Comparison of ENCODE assay signal across 18 cellular contexts in genomic region chr7:150949971-150950491, GRCh38. TPM values are rescaled to one million over a fixed set of nuclear protein-coding genes. Genes with fewer than 3 reads are reported as not detected.
DNase-seq lines count a peak whose midpoint lies in the region; FAIRE-seq and TF ChIP-seq lines count a peak whose summit lies in the region.
"Had no signal": no experiment of that assay in that cellular context is flagged by ENCODE, and none has a peak within 500 bp of the region (broad histone marks: within the 10 kb centered on the region; RNA-seq: fewer than 3 reads in every experiment).

No MANE protein-coding gene starts in this region.

- intact Hi-C loops in posterior cingulate gyrus (cut with DNase I), result loop anchor here (10.0 kb wide), 1 partner anchor 45 kb away; no protein-coding TSS in a partner anchor

- no peak overlapping the region for H2BK12ac ChIP-seq in H9 (ENCODE audit: insufficient read length, low read depth, low read length)

- H3K56ac ChIP-seq in H9 (ENCODE audit: insufficient read length, low read depth, low read length), result no peak overlapping the region

- H4K91ac ChIP-seq in H9 (ENCODE audit: insufficient read length, low read depth, low read length), result no peak overlapping the region

- no peak overlapping the region for H2BK20ac ChIP-seq in H9 (ENCODE audit: low read depth, low read length, poor library complexity, severe bottlenecking)

- no peaks in the 10 kb centered on the region for H4K20me1 ChIP-seq in H9 (ENCODE audit: control insufficient read depth, insufficient read depth, insufficient read length)

- no peaks in the 10 kb centered on the region for H3K9me3 ChIP-seq in H9 (ENCODE audit: control insufficient read depth, low read depth, low read length)
- H3K9me3 ChIP-seq: A549, vagina had no signal

- H3K4me3 Mint-ChIP-seq in H9 (no peak overlapping the region), glutamatergic neuron (ENCODE audit: unreplicated experiment) (no peak overlapping the region), HFFc6 (no peak overlapping the region)
- H3K4me3 Mint-ChIP-seq: activated CD4-positive, alpha-beta T cell treated with anti-CD3 and anti-CD28 coated beads, Interleukin-2, amount 10 ng/mL, durations not matched to agents 24 days and 14 days had no signal

- H2AFZ ChIP-seq in H9 (ENCODE audit: low read length), result no peak overlapping the region
- H2AFZ ChIP-seq: neural progenitor cell had no signal

- H3K27ac Mint-ChIP-seq in H9 (no peak overlapping the region), glutamatergic neuron (ENCODE audit: unreplicated experiment) (no peak overlapping the region), HFFc6 (no peak overlapping the region)
- H3K27ac Mint-ChIP-seq: activated CD4-positive, alpha-beta T cell treated with anti-CD3 and anti-CD28 coated beads, Interleukin-2, amount 10 ng/mL, durations not matched to agents 24 days and 14 days had no signal

- no peak overlapping the region for H3K23ac ChIP-seq in H9 (ENCODE audit: insufficient read length, low read depth, low read length)

- H3K4me1 Mint-ChIP-seq in H9, result peaks cover 31 to 41% of the 10 kb centered on the region in 2 experiments
- peaks cover 10% of the 10 kb centered on the region for H3K4me1 Mint-ChIP-seq in glutamatergic neuron (ENCODE audit: low read depth, unreplicated experiment)
- H3K4me1 Mint-ChIP-seq in HFFc6 (ENCODE audit: low read depth), result peaks cover 6% of the 10 kb centered on the region
- H3K4me1 Mint-ChIP-seq: activated CD4-positive, alpha-beta T cell treated with anti-CD3 and anti-CD28 coated beads, Interleukin-2, amount 10 ng/mL, durations not matched to agents 24 days and 14 days had no signal

- no peak overlapping the region for H3K27ac ChIP-seq in H9 (ENCODE audit: insufficient read length, low read depth, low read length)
- H3K27ac ChIP-seq: A549, neural progenitor cell, vagina had no signal

- H3K27me3 Mint-ChIP-seq in H9 (ENCODE audit: low read depth) (peaks cover 3% of the 10 kb centered on the region), glutamatergic neuron (ENCODE audit: unreplicated experiment) (peaks cover 3% of the 10 kb centered on the region), HFFc6 (ENCODE audit: insufficient read depth) (peaks cover 29% of the 10 kb centered on the region)

- no CpG with 5 or more reads among the region's 16 CpGs for WGBS in H9 (ENCODE audit: extremely low coverage, insufficient read length, low lambda C conversion rate)

- H3K4me2 ChIP-seq in H9 (ENCODE audit: insufficient read depth, insufficient read length, low read length), result no peak overlapping the region
- H3K4me2 ChIP-seq: A549, neural progenitor cell had no signal

- no peak overlapping the region for H3T11ph ChIP-seq in H9 (ENCODE audit: low read length)

- no peak for TF ChIP-seq CTCF in H9 (conservative IDR thresholded peaks at IDR 0.05)
- TF ChIP-seq CTCF in glutamatergic neuron (IDR thresholded peaks at IDR 0.05; ENCODE audit: partially characterized antibody, unreplicated experiment), result no peak
- TF ChIP-seq CTCF in HFFc6 (IDR thresholded peaks at IDR 0.05), result no peak

- H3K9ac ChIP-seq in H9 (ENCODE audit: extremely low read depth, insufficient read length, low read length), result no peak overlapping the region
- H3K9ac ChIP-seq: neural progenitor cell had no signal

- no peak overlapping the region for H2AK5ac ChIP-seq in H9 (ENCODE audit: insufficient read length, low read length)

- H3K14ac ChIP-seq in H9 (ENCODE audit: insufficient read depth, low read length), result no peak overlapping the region

- no peaks in the 10 kb centered on the region; a peak in 1 of 5 replicates for H3K9me3 Mint-ChIP-seq in H9
- H3K9me3 Mint-ChIP-seq in glutamatergic neuron (ENCODE audit: unreplicated experiment), result peaks cover 7% of the 10 kb centered on the region
- no peaks in the 10 kb centered on the region for H3K9me3 Mint-ChIP-seq in HFFc6
- H3K9me3 Mint-ChIP-seq: activated CD4-positive, alpha-beta T cell treated with anti-CD3 and anti-CD28 coated beads, Interleukin-2, amount 10 ng/mL, durations not matched to agents 24 days and 14 days; neural progenitor cell had no signal

- no peak overlapping the region for H3K18ac ChIP-seq in H9 (ENCODE audit: insufficient read length, low read depth, low read length)

- no peaks in the 10 kb centered on the region for H3K23me2 ChIP-seq in H9 (ENCODE audit: insufficient read length, low read depth, low read length, poor library complexity, severe bottlenecking)

- H3K36me3 Mint-ChIP-seq in H9 (ENCODE audit: insufficient read depth in 1 of 3, low read depth in 3 of 3) (peaks cover 0 to 12% (median 0%) of the 10 kb centered on the region in 3 experiments; a peak in 3 of 7 replicates), glutamatergic neuron (ENCODE audit: unreplicated experiment) (no peaks in the 10 kb centered on the region), HFFc6 (ENCODE audit: low read depth) (no peaks in the 10 kb centered on the region)
- H3K36me3 Mint-ChIP-seq: neural progenitor cell had no signal

- no peak overlapping the region for H3K4ac ChIP-seq in H9 (ENCODE audit: low read depth, low read length)

- DNase-seq in activated CD8-positive, alpha-beta memory T cell treated with anti-CD3 and anti-CD28 coated beads, Interleukin-2, amount 50 U/mL, for 4 hours, result peak; percentile 11
- no peak for DNase-seq in activated CD8-positive, alpha-beta memory T cell treated with anti-CD3 and anti-CD28 coated beads, Interleukin-2, amount 50 U/mL, for 48 hours
- DNase-seq in H9 (peak; percentile 31), glutamatergic neuron (peak; percentile 12), posterior cingulate gyrus (peak in 7 of 10 donors; percentile 1 to 57 (median 8)), HFFc6 (no peak), A172 (ENCODE audit: low spot score) (no peak), RCC 7860 (ENCODE audit: low spot score) (no peak)
- DNase-seq: activated CD4-positive, alpha-beta T cell treated with anti-CD3 and anti-CD28 coated beads, Interleukin-2, amount 10 ng/mL, durations not matched to agents 24 days and 14 days; activated gamma-delta T cell; central memory CD4-positive, alpha-beta T cell; kidney glomerular epithelial cell; NCI-H2107; NCI-H524 treated with DMSO at 0.1 percent for 48 hours had no signal

- no peaks in the 10 kb centered on the region for H3K27me3 ChIP-seq in H9 (ENCODE audit: insufficient read depth, low read length)
- H3K27me3 ChIP-seq: neural progenitor cell, vagina had no signal

- no peak overlapping the region for H2BK5ac ChIP-seq in H9 (ENCODE audit: insufficient read length, low read length)

- no peaks in the 10 kb centered on the region for H3K79me1 ChIP-seq in H9 (ENCODE audit: insufficient read depth, low read depth, low read length, poor library complexity, severe bottlenecking)

- no peak overlapping the region for H4K5ac ChIP-seq in H9 (ENCODE audit: insufficient read length, low read depth, low read length)

- FAIRE-seq in RCC 7860 (lab: Jason Lieb, UNC), result no peak
- FAIRE-seq: A549, frontal cortex had no signal

- no peaks in the 10 kb centered on the region; the same call in 1 of the 2 replicates for H3K4me1 ChIP-seq in H9 (ENCODE audit: insufficient read depth, low read length)
- H3K4me1 ChIP-seq: A549 had no signal

- H2BK15ac ChIP-seq in H9 (ENCODE audit: low read depth, low read length), result no peak overlapping the region

- no peak overlapping the region for H4K8ac ChIP-seq in H9 (replicated peaks; ENCODE audit: insufficient read length, low read depth, low read length)

- H2BK120ac ChIP-seq in H9 (ENCODE audit: low read depth, low read length, poor library complexity, severe bottlenecking), result no peak overlapping the region

- H3K79me2 ChIP-seq in H9 (ENCODE audit: insufficient read depth, low read length), result no peaks in the 10 kb centered on the region

RNA-seq across cellular contexts. Expression of gene KCNH2, which starts 28.1 kb away (rescaled TPM):
- 4.3 and 4.5 TPM in 2 replicates for total RNA-seq in H9 (2021)
- 73.7 TPM for total RNA-seq in glutamatergic neuron (ENCODE audit: unreplicated experiment)
- total RNA-seq in HFFc6 (2021; fragmentation: NEBNext Ultra II Directional; extraction: Animal tissue kit (Norgen Biotek cat#: 25700)), result not detected
- 1.7 and 3.5 TPM in 2 replicates for total RNA-seq in A172 (2014; rRNA removed; shearing (Covaris generic))

RNA-seq across cellular contexts. Expression of gene NOS3, which starts 40.8 kb away (rescaled TPM):
- total RNA-seq in H9 (2021) (4.5 and 4.7 TPM in 2 replicates), glutamatergic neuron (ENCODE audit: unreplicated experiment) (0.86 TPM)
- 1 to 10 TPM in 4 of 6 experiments, under 1 TPM in 2; 0.55 to 3.0 (median 2.0) TPM for total RNA-seq in HFFc6 (2021; fragmentation: NEBNext Ultra II Directional; extraction: Animal tissue kit (Norgen Biotek cat#: 25700))
- 0.74 and 2.5 TPM in 2 replicates for total RNA-seq in A172 (2014; rRNA removed; shearing (Covaris generic))

Comparison
In these comparisons a context has a peak if more than half of its experiments do, and no peak if none do; other contexts are left out.
1. DNase-seq: peak in activated CD8-positive, alpha-beta memory T cell treated with anti-CD3 and anti-CD28 coated beads, Interleukin-2, amount 50 U/mL, for 4 hours (single experiment), H9 (single experiment), glutamatergic neuron (single experiment) and posterior cingulate gyrus (7 of 10); none in activated CD8-positive, alpha-beta memory T cell treated with anti-CD3 and anti-CD28 coated beads, Interleukin-2, amount 50 U/mL, for 48 hours (single experiment), HFFc6 (single experiment), A172 (single experiment) and RCC 7860 (single experiment).
2. RNA of gene KCNH2, which starts 28.1 kb away (total RNA-seq): 73.7 TPM in glutamatergic neuron (single experiment); 4.3 to 4.5 TPM in H9, 1.7 to 3.5 TPM in A172 and not detected in HFFc6; every median in the first group is over 10 times any median in the second.